9 cellular contexts compared by ENCODE assay signal in the genomic region with DNA sequence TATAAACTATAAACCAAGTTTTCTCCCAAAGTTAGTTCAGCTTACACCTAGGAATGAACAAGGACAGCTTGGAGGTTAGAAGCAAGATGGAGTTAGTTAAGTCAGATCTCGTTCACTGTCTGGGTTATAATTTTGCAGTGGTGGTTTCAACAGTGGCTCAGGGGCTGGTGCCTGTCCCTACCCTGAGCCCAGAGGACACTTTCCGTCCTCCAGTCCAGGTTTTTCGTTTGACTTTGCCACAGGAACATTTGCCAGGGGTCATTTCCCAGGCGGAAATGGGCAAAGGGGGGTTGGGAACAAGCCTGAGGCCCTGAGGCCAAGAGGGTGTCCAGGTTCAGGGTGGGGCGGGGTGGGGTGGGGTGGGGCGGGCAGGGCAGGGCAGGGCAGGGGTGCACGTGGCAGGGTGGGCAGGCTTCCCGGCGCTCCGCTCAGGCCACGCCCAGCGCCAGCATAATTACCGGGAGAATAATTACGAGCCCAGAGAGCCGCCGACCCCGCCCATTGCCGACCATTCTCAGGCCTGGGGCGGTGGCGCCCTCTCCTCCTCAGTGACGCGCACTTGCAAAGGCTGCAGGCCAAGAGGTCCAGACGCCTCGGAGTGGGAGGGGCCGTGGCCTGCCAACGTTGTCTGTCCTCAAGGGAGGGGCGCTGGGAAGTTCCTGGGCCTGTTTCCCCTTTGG.
DNase-seq lines count a peak whose midpoint lies in the region; ATAC-seq and TF ChIP-seq lines count a peak whose summit lies in the region.
"Had no signal": no experiment of that assay in that cellular context is flagged by ENCODE, and none has a peak within 500 bp of the region (broad histone marks: within the 10 kb centered on the region; RNA-seq: fewer than 3 reads in every experiment).

No MANE protein-coding gene starts in this region.

- ATAC-seq in GM21381 (IDR thresholded peaks at IDR 0.05; ENCODE audit: unreplicated experiment), result no peak
- no peak for ATAC-seq in GM21360 (IDR thresholded peaks at IDR 0.05; ENCODE audit: unreplicated experiment)
- ATAC-seq: CD8-positive, alpha-beta T cell had no signal

- WGBS in mesodermal cell (ENCODE audit: insufficient coverage in 2 of 2), 2 experiments, result 4 to 10% methylated on average over 19 of the region's 27 CpGs

- H3K9me3 ChIP-seq in NT2/D1 (ENCODE audit: insufficient read depth, low read length) (no peaks in the 10 kb centered on the region), mesodermal cell (ENCODE audit: control insufficient read depth, low read length) (no peaks in the 10 kb centered on the region)

- H3K4me3 ChIP-seq in NT2/D1 (ENCODE audit: insufficient read length, low read depth), result no peak overlapping the region
- no peak overlapping the region for H3K4me3 ChIP-seq in epithelial cell of esophagus (ENCODE audit: low read length)
- no peak overlapping the region for H3K4me3 ChIP-seq in mesodermal cell (ENCODE audit: extremely low read depth, insufficient read depth, low read length, poor library complexity, severe bottlenecking)

- H3K36me3 ChIP-seq in NT2/D1 (ENCODE audit: insufficient read depth, insufficient read length, low read length) (no peaks in the 10 kb centered on the region), mesodermal cell (ENCODE audit: control insufficient read depth, insufficient read depth, low read length) (no peaks in the 10 kb centered on the region)

- no peak overlapping the region for H3K9ac ChIP-seq in NT2/D1 (ENCODE audit: insufficient read length, low read depth)

- DNase-seq in stimulated activated CD4-positive, alpha-beta T cell treated with anti-CD3 and anti-CD28 coated beads, Interleukin-4, amount 100 ng/mL, for 24 hours, result peak; percentile 2
- DNase-seq in stimulated activated CD4-positive, alpha-beta T cell treated with anti-CD3 and anti-CD28 coated beads, Interleukin-12 subunit alpha, Interleukin-12 subunit beta, amount 100 ng/mL, for 4 hours, result no peak
- DNase-seq in NT2/D1 (ENCODE audit: low read depth, low spot score), result peak; percentile 71
- DNase-seq in epithelial cell of esophagus (ENCODE audit: low read depth), result peak; percentile 80
- DNase-seq in T-helper 1 cell, result no peak

- H3K4me1 ChIP-seq in NT2/D1 (ENCODE audit: insufficient read depth, insufficient read length) (peaks cover 15% of the 10 kb centered on the region), mesodermal cell (ENCODE audit: control insufficient read depth, insufficient read depth, low read length, poor library complexity, severe bottlenecking) (peaks cover 24% of the 10 kb centered on the region)

- peaks cover 18% of the 10 kb centered on the region for H3K27me3 ChIP-seq in NT2/D1 (ENCODE audit: insufficient read depth, insufficient read length)

- TF ChIP-seq CTCF in epithelial cell of esophagus (IDR thresholded peaks at IDR 0.05; ENCODE audit: insufficient read depth, low read depth, low read length, missing control alignments), result no peak

- peak overlapping the region; percentile 78 for H3K27ac ChIP-seq in mesodermal cell (ENCODE audit: low read depth, low read length, severe bottlenecking)

Comparison
In these comparisons a context has a peak if more than half of its experiments do, and no peak if none do; other contexts are left out.
1. DNase-seq: peak in stimulated activated CD4-positive, alpha-beta T cell treated with anti-CD3 and anti-CD28 coated beads, Interleukin-4, amount 100 ng/mL, for 24 hours (single experiment), NT2/D1 (single experiment) and epithelial cell of esophagus (single experiment); none in stimulated activated CD4-positive, alpha-beta T cell treated with anti-CD3 and anti-CD28 coated beads, Interleukin-12 subunit alpha, Interleukin-12 subunit beta, amount 100 ng/mL, for 4 hours (single experiment) and T-helper 1 cell (0 of 5).